In genomic region chr5:66213533-66213932, GRCh38 we compare ENCODE assay signal across 28 cellular contexts.
"Had no signal": no experiment of that assay in that cellular context is flagged by ENCODE, and none has a peak within 500 bp of the region (broad histone marks: within the 10 kb centered on the region; RNA-seq: fewer than 3 reads in every experiment).

No MANE protein-coding gene starts in this region.

- H3K4me1 ChIP-seq: left lung, lower lobe of right lung, pancreas, prostate gland, tibial nerve, upper lobe of left lung, vagina had no signal

- H3K4me3 Mint-ChIP-seq: immature natural killer cell; naive thymus-derived CD8-positive, alpha-beta T cell; nephron; neural crest cell; stimulated activated effector memory CD8-positive, alpha-beta T cell treated with anti-CD3 and anti-CD28 coated beads, Interleukin-12 subunit alpha, Interleukin-12 subunit beta, amount 100 ng/mL, for 72 hours; stimulated activated naive CD8-positive, alpha-beta T cell treated with anti-CD3 and anti-CD28 coated beads, Interleukin-15, Interleukin-2, amounts not matched to agents 100 ng/mL and 50 ng/mL, for 24 hours had no signal

- H3K36me3 ChIP-seq: left lung, lower lobe of right lung, pancreas, prostate gland, upper lobe of left lung, vagina had no signal

- H3K9me3 Mint-ChIP-seq: immature natural killer cell; stimulated activated effector memory CD8-positive, alpha-beta T cell treated with anti-CD3 and anti-CD28 coated beads, Interleukin-12 subunit alpha, Interleukin-12 subunit beta, amount 100 ng/mL, for 72 hours; stimulated activated naive CD8-positive, alpha-beta T cell treated with anti-CD3 and anti-CD28 coated beads, Interleukin-15, Interleukin-2, amounts not matched to agents 100 ng/mL and 50 ng/mL, for 24 hours had no signal

- ATAC-seq: left colon; left lung; lower lobe of right lung; naive thymus-derived CD8-positive, alpha-beta T cell; pancreas; right cardiac atrium; sciatic nerve; stimulated activated effector memory CD8-positive, alpha-beta T cell treated with anti-CD3 and anti-CD28 coated beads, Interleukin-12 subunit alpha, Interleukin-12 subunit beta, amount 100 ng/mL, for 72 hours had no signal

- H3K27me3 ChIP-seq: left lung, pancreas, tibial nerve, upper lobe of left lung, vagina had no signal

- DNase-seq: hypothalamus; immature natural killer cell; kidney; left colon; left lung; lower lobe of right lung; mammary epithelial cell; mesenchymal stem cell; naive thymus-derived CD8-positive, alpha-beta T cell; nucleus accumbens; pancreas; posterior cingulate gyrus; retina; right cardiac atrium; stimulated activated CD4-positive, alpha-beta T cell treated with anti-CD3 and anti-CD28 coated beads, Interleukin-12 subunit alpha, Interleukin-12 subunit beta, amount 100 ng/mL, for 4 hours; stimulated activated CD4-positive, alpha-beta T cell treated with anti-CD3 and anti-CD28 coated beads, Interleukin-15, amount 100 ng/mL, for 24 hours; stimulated activated CD4-positive, alpha-beta T cell treated with anti-CD3 and anti-CD28 coated beads, Interleukin-4, amount 100 ng/mL, for 24 hours; stimulated activated naive CD4-positive, alpha-beta T cell; upper lobe of left lung had no signal

- H3K4me1 Mint-ChIP-seq: immature natural killer cell; naive thymus-derived CD8-positive, alpha-beta T cell; neural crest cell had no signal

- H3K27ac Mint-ChIP-seq: immature natural killer cell; naive thymus-derived CD8-positive, alpha-beta T cell; nephron; stimulated activated effector memory CD8-positive, alpha-beta T cell treated with anti-CD3 and anti-CD28 coated beads, Interleukin-12 subunit alpha, Interleukin-12 subunit beta, amount 100 ng/mL, for 72 hours; stimulated activated naive CD8-positive, alpha-beta T cell treated with anti-CD3 and anti-CD28 coated beads, Interleukin-15, Interleukin-2, amounts not matched to agents 100 ng/mL and 50 ng/mL, for 24 hours had no signal

- H3K4me3 ChIP-seq: left lung, lower lobe of right lung, pancreas, prostate gland, skin epidermis, tibial nerve, upper lobe of left lung, vagina had no signal

- H3K36me3 Mint-ChIP-seq: stimulated activated effector memory CD8-positive, alpha-beta T cell treated with anti-CD3 and anti-CD28 coated beads, Interleukin-12 subunit alpha, Interleukin-12 subunit beta, amount 100 ng/mL, for 72 hours had no signal

- H3K9me3 ChIP-seq: left lung, lower lobe of right lung, pancreas, prostate gland, tibial nerve, upper lobe of left lung, vagina had no signal

- H3K27ac ChIP-seq: left lung, lower lobe of right lung, pancreas, prostate gland, skin epidermis, tibial nerve, upper lobe of left lung, vagina had no signal

- H3K27me3 Mint-ChIP-seq: naive thymus-derived CD8-positive, alpha-beta T cell; stimulated activated naive CD8-positive, alpha-beta T cell treated with anti-CD3 and anti-CD28 coated beads, Interleukin-15, Interleukin-2, amounts not matched to agents 100 ng/mL and 50 ng/mL, for 24 hours had no signal
